In genomic region chr7:99019523-99020412, GRCh38 we compare ENCODE assay signal across 1 cellular context.
TF ChIP-seq lines count a peak whose summit lies in the region.

No MANE protein-coding gene starts in this region.

TF ChIP-seq in GM23338, 12 proteins besides CTCF, POLR2A, EP300 and RAD21 (continued from another document):
- TF ChIP-seq, protein P1, sequence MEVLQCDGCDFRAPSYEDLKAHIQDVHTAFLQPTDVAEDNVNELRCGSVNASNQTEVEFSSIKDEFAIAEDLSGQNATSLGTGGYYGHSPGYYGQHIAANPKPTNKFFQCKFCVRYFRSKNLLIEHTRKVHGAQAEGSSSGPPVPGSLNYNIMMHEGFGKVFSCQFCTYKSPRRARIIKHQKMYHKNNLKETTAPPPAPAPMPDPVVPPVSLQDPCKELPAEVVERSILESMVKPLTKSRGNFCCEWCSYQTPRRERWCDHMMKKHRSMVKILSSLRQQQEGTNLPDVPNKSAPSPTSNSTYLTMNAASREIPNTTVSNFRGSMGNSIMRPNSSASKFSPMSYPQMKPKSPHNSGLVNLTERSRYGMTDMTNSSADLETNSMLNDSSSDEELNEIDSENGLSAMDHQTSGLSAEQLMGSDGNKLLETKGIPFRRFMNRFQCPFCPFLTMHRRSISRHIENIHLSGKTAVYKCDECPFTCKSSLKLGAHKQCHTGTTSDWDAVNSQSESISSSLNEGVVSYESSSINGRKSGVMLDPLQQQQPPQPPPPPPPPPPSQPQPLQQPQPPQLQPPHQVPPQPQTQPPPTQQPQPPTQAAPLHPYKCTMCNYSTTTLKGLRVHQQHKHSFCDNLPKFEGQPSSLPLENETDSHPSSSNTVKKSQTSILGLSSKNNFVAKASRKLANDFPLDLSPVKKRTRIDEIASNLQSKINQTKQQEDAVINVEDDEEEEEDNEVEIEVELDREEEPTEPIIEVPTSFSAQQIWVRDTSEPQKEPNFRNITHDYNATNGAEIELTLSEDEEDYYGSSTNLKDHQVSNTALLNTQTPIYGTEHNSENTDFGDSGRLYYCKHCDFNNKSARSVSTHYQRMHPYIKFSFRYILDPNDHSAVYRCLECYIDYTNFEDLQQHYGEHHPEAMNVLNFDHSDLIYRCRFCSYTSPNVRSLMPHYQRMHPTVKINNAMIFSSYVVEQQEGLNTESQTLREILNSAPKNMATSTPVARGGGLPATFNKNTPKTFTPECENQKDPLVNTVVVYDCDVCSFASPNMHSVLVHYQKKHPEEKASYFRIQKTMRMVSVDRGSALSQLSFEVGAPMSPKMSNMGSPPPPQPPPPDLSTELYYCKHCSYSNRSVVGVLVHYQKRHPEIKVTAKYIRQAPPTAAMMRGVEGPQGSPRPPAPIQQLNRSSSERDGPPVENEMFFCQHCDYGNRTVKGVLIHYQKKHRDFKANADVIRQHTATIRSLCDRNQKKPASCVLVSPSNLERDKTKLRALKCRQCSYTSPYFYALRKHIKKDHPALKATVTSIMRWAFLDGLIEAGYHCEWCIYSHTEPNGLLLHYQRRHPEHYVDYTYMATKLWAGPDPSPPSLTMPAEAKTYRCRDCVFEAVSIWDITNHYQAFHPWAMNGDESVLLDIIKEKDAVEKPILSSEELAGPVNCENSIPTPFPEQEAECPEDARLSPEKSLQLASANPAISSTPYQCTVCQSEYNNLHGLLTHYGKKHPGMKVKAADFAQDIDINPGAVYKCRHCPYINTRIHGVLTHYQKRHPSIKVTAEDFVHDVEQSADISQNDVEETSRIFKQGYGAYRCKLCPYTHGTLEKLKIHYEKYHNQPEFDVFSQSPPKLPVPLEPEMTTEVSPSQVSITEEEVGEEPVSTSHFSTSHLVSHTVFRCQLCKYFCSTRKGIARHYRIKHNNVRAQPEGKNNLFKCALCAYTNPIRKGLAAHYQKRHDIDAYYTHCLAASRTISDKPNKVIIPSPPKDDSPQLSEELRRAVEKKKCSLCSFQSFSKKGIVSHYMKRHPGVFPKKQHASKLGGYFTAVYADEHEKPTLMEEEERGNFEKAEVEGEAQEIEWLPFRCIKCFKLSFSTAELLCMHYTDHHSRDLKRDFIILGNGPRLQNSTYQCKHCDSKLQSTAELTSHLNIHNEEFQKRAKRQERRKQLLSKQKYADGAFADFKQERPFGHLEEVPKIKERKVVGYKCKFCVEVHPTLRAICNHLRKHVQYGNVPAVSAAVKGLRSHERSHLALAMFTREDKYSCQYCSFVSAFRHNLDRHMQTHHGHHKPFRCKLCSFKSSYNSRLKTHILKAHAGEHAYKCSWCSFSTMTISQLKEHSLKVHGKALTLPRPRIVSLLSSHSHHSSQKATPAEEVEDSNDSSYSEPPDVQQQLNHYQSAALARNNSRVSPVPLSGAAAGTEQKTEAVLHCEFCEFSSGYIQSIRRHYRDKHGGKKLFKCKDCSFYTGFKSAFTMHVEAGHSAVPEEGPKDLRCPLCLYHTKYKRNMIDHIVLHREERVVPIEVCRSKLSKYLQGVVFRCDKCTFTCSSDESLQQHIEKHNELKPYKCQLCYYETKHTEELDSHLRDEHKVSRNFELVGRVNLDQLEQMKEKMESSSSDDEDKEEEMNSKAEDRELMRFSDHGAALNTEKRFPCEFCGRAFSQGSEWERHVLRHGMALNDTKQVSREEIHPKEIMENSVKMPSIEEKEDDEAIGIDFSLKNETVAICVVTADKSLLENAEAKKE (CRISPR knock-in tag; IDR thresholded peaks at IDR 0.05): no peak
- TF ChIP-seq ETS1 (IDR thresholded peaks at IDR 0.05) (no peak), STAT1 (IDR thresholded peaks at IDR 0.05; ENCODE audit: unreplicated experiment) (no peak), ZNF114 (CRISPR knock-in tag; IDR thresholded peaks at IDR 0.05) (no peak), NANOG (IDR thresholded peaks at IDR 0.05; ENCODE audit: borderline replicate concordance) (no peak), POLR2AphosphoS5 (IDR thresholded peaks at IDR 0.05; ENCODE audit: low read depth) (no peak), ZNF331 (CRISPR knock-in tag; IDR thresholded peaks at IDR 0.05; ENCODE audit: low read depth) (no peak), EZH2phosphoT487 (IDR thresholded peaks at IDR 0.05; ENCODE audit: unreplicated experiment) (no peak), CREB1 (CRISPR knock-in tag; IDR thresholded peaks at IDR 0.05; ENCODE audit: low read depth) (no peak)
TF ChIP-seq in GM23338: peak in this region for 0.
